Comparison of ENCODE assay signal across 1 cellular context in genomic region chr7:154869436-154869835, GRCh38.
TF ChIP-seq lines count a peak whose summit lies in the region.

No MANE protein-coding gene starts in this region.

TF ChIP-seq in HepG2, 621 proteins besides CTCF, POLR2A, EP300 and RAD21:
- TF ChIP-seq NFYC (CRISPR knock-in tag; IDR thresholded peaks at IDR 0.05) (no peak), SMYD3 (CRISPR knock-in tag; IDR thresholded peaks at IDR 0.05) (no peak), HNRNPH1 (optimal IDR thresholded peaks at IDR 0.05; ENCODE audit: low read depth, low read length) (no peak), ZNF546 (CRISPR knock-in tag; conservative IDR thresholded peaks at IDR 0.05) (no peak), REL (CRISPR knock-in tag; conservative IDR thresholded peaks at IDR 0.05) (no peak), ZMAT5 (CRISPR knock-in tag; IDR thresholded peaks at IDR 0.05; ENCODE audit: borderline replicate concordance, low read depth) (no peak), IRF9 (CRISPR knock-in tag; IDR thresholded peaks at IDR 0.05; ENCODE audit: borderline replicate concordance) (no peak)
